16 cellular contexts compared by ENCODE assay signal in the genomic region with DNA sequence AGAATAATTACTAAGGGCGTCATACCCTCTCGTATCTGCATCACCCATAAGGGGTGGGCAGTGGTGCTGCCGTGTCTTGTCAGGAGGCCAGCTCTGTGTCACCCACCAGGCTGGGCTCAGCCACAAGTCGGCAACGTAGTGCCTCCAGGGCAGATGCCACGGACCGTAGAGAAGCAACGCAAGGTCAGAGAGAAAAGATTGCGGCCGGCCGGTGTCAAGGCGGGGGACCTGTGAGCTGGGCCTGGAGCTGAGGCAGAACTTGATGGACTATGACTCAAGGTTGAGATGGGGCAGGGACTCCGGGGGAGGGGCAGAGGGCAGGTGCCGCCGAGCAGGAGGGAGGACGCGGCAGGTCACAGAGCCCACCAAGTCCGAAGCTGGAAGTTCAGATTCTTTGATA. TPM values are rescaled to one million over a fixed set of nuclear protein-coding genes. Genes with fewer than 3 reads are reported as not detected.
DNase-seq lines count a peak whose midpoint lies in the region; ATAC-seq and TF ChIP-seq lines count a peak whose summit lies in the region.
"Had no signal": no experiment of that assay in that cellular context is flagged by ENCODE, and none has a peak within 500 bp of the region (broad histone marks: within the 10 kb centered on the region; RNA-seq: fewer than 3 reads in every experiment).

No MANE protein-coding gene starts in this region.

- H3K9me3 Mint-ChIP-seq in natural killer cell (no peaks in the 10 kb centered on the region), nephron progenitor cell (peaks cover 44% of the 10 kb centered on the region)
- no peaks in the 10 kb centered on the region for H3K9me3 Mint-ChIP-seq in natural killer cell treated with Interleukin-12 subunit alpha and Interleukin-12 subunit beta and Interleukin-15 and Interleukin-18, amount 100 ng/mL, for 72 hours
- no peaks in the 10 kb centered on the region for H3K9me3 Mint-ChIP-seq in activated CD4-positive, alpha-beta memory T cell treated with anti-CD3 and anti-CD28 coated beads, Interleukin-2, amount 10 ng/mL, durations not matched to agents 7 days and 5 days

- H3K27me3 Mint-ChIP-seq in natural killer cell (ENCODE audit: low read depth in 2 of 2): no peaks in the 10 kb centered on the region
- no peaks in the 10 kb centered on the region for H3K27me3 Mint-ChIP-seq in natural killer cell treated with Interleukin-12 subunit alpha and Interleukin-12 subunit beta and Interleukin-15 and Interleukin-18, amount 100 ng/mL, for 72 hours
- no peaks in the 10 kb centered on the region for H3K27me3 Mint-ChIP-seq in nephron progenitor cell (ENCODE audit: low read depth, poor library complexity)
- H3K27me3 Mint-ChIP-seq in activated CD4-positive, alpha-beta memory T cell treated with anti-CD3 and anti-CD28 coated beads, Interleukin-2, amount 10 ng/mL, durations not matched to agents 7 days and 5 days: no peaks in the 10 kb centered on the region
- H3K27me3 Mint-ChIP-seq: naive thymus-derived CD4-positive, alpha-beta T cell had no signal

- POLR2A ChIA-PET in RWPE1 (lab: Yijun Ruan, JAX; ENCODE audit: low non-redundant PET): no interaction called here
- POLR2A ChIA-PET in activated CD4-positive, alpha-beta memory T cell treated with anti-CD3 and anti-CD28 coated beads, Interleukin-2, amount 10 ng/mL, durations not matched to agents 7 days and 5 days (lab: Charles Lee): interaction anchor here (1.6 kb wide), 1 partner anchor 13 kb away, joined by 5 read pairs; no protein-coding TSS in a partner anchor

- no peak overlapping the region for H3K4me3 Mint-ChIP-seq in natural killer cell
- no peak overlapping the region for H3K4me3 Mint-ChIP-seq in natural killer cell treated with Interleukin-12 subunit alpha and Interleukin-12 subunit beta and Interleukin-15 and Interleukin-18, amount 100 ng/mL, for 72 hours
- peak overlapping the region; percentile 47 for H3K4me3 Mint-ChIP-seq in nephron progenitor cell
- no peak overlapping the region for H3K4me3 Mint-ChIP-seq in activated CD4-positive, alpha-beta memory T cell treated with anti-CD3 and anti-CD28 coated beads, Interleukin-2, amount 10 ng/mL, durations not matched to agents 7 days and 5 days

- CTCF ChIA-PET in RWPE1 (lab: Yijun Ruan, JAX): interaction anchor here (0.6 to 1.4 kb wide), 2 partner anchors 70 to 86 kb away, joined by 3 to 6 read pairs; no protein-coding TSS in a partner anchor
- CTCF ChIA-PET in activated CD4-positive, alpha-beta memory T cell treated with anti-CD3 and anti-CD28 coated beads, Interleukin-2, amount 10 ng/mL, durations not matched to agents 7 days and 5 days (lab: Charles Lee): no interaction called here

- H3K36me3 Mint-ChIP-seq in natural killer cell: no peaks in the 10 kb centered on the region
- H3K36me3 Mint-ChIP-seq in natural killer cell treated with Interleukin-12 subunit alpha and Interleukin-12 subunit beta and Interleukin-15 and Interleukin-18, amount 100 ng/mL, for 72 hours: no peaks in the 10 kb centered on the region
- H3K36me3 Mint-ChIP-seq in nephron progenitor cell (ENCODE audit: low read depth): peaks cover 63% of the 10 kb centered on the region
- peaks cover 15% of the 10 kb centered on the region for H3K36me3 Mint-ChIP-seq in activated CD4-positive, alpha-beta memory T cell treated with anti-CD3 and anti-CD28 coated beads, Interleukin-2, amount 10 ng/mL, durations not matched to agents 7 days and 5 days (ENCODE audit: low read depth)

- H3K4me1 Mint-ChIP-seq in natural killer cell: peaks cover 57 to 60% of the 10 kb centered on the region in 2 donors
- peaks cover 35 to 51% of the 10 kb centered on the region in 2 donors for H3K4me1 Mint-ChIP-seq in natural killer cell treated with Interleukin-12 subunit alpha and Interleukin-12 subunit beta and Interleukin-15 and Interleukin-18, amount 100 ng/mL, for 72 hours (ENCODE audit: low read depth in 2 of 2)
- H3K4me1 Mint-ChIP-seq in nephron progenitor cell: peaks cover 69% of the 10 kb centered on the region
- peaks cover 22% of the 10 kb centered on the region for H3K4me1 Mint-ChIP-seq in activated CD4-positive, alpha-beta memory T cell treated with anti-CD3 and anti-CD28 coated beads, Interleukin-2, amount 10 ng/mL, durations not matched to agents 7 days and 5 days

- peak overlapping the region; percentile 4; the same call in 1 of the 2 replicates for H3K27ac ChIP-seq in RWPE1
- H3K27ac ChIP-seq: SJCRH30 had no signal

- TF ChIP-seq CTCF in natural killer cell (IDR thresholded peaks at IDR 0.05) (no peak), RWPE1 (conservative IDR thresholded peaks at IDR 0.05; ENCODE audit: low read depth) (no peak), nephron progenitor cell (IDR thresholded peaks at IDR 0.05) (no peak)

- DNase-seq in natural killer cell (no peak), RWPE1 (ENCODE audit: low spot score) (no peak), nephron progenitor cell (no peak), amniotic stem cell (lab: John Stamatoyannopoulos, UW) (no peak)
- DNase-seq in natural killer cell treated with Interleukin-12 subunit alpha and Interleukin-12 subunit beta and Interleukin-15 and Interleukin-18, amount 100 ng/mL, for 72 hours (ENCODE audit: low spot score): no peak
- DNase-seq in activated CD4-positive, alpha-beta memory T cell treated with anti-CD3 and anti-CD28 coated beads, Interleukin-2, amount 10 ng/mL, durations not matched to agents 7 days and 5 days: no peak
- DNase-seq: amygdala; mesendoderm; naive thymus-derived CD4-positive, alpha-beta T cell; NCI-H1417 treated with DMSO at 0.1 percent for 48 hours; NCI-H774; SJCRH30; stimulated activated CD4-positive, alpha-beta T cell treated with anti-CD3 and anti-CD28 coated beads, Interleukin-12 subunit alpha, Interleukin-12 subunit beta, amount 100 ng/mL, for 4 hours; stimulated activated CD8-positive, alpha-beta memory T cell treated with anti-CD3 and anti-CD28 coated beads, Interleukin-4, amount 100 ng/mL, for 48 hours had no signal

- ATAC-seq in natural killer cell: no peak
- no peak for ATAC-seq in natural killer cell treated with Interleukin-12 subunit alpha and Interleukin-12 subunit beta and Interleukin-15 and Interleukin-18, amount 100 ng/mL, for 72 hours
- no peak for ATAC-seq in HG02870 (IDR thresholded peaks at IDR 0.05; ENCODE audit: unreplicated experiment)
- ATAC-seq: esophagus mucosa; naive thymus-derived CD4-positive, alpha-beta T cell had no signal

- intact Hi-C loops in natural killer cell (cut with micrococcal nuclease): loop anchor here (1.0 kb wide), 1 partner anchor 13 kb away; no protein-coding TSS in a partner anchor

- H3K27ac Mint-ChIP-seq in natural killer cell: peak overlapping the region; percentile 49 to 52
- peak overlapping the region in 1 of 2 donors; percentile 86 for H3K27ac Mint-ChIP-seq in natural killer cell treated with Interleukin-12 subunit alpha and Interleukin-12 subunit beta and Interleukin-15 and Interleukin-18, amount 100 ng/mL, for 72 hours
- H3K27ac Mint-ChIP-seq in nephron progenitor cell: peak overlapping the region; percentile 82
- H3K27ac Mint-ChIP-seq in activated CD4-positive, alpha-beta memory T cell treated with anti-CD3 and anti-CD28 coated beads, Interleukin-2, amount 10 ng/mL, durations not matched to agents 7 days and 5 days: no peak overlapping the region

RNA-seq across cellular contexts. Expression of a gene that starts 29.5 kb away (rescaled TPM):
- 10 to 100 TPM; 51.6 to 59.7 (median 55.3) TPM for total RNA-seq in natural killer cell
- 10 to 100 TPM; 35.6 to 48.1 TPM for total RNA-seq in natural killer cell treated with Interleukin-12 subunit alpha and Interleukin-12 subunit beta and Interleukin-15 and Interleukin-18, amount 100 ng/mL, for 72 hours
- total RNA-seq in activated CD4-positive, alpha-beta memory T cell treated with anti-CD3 and anti-CD28 coated beads, Interleukin-2, amount 10 ng/mL, durations not matched to agents 7 days and 5 days: 10 to 100 TPM; 32.7 to 33.2 TPM
